In the genomic region with DNA sequence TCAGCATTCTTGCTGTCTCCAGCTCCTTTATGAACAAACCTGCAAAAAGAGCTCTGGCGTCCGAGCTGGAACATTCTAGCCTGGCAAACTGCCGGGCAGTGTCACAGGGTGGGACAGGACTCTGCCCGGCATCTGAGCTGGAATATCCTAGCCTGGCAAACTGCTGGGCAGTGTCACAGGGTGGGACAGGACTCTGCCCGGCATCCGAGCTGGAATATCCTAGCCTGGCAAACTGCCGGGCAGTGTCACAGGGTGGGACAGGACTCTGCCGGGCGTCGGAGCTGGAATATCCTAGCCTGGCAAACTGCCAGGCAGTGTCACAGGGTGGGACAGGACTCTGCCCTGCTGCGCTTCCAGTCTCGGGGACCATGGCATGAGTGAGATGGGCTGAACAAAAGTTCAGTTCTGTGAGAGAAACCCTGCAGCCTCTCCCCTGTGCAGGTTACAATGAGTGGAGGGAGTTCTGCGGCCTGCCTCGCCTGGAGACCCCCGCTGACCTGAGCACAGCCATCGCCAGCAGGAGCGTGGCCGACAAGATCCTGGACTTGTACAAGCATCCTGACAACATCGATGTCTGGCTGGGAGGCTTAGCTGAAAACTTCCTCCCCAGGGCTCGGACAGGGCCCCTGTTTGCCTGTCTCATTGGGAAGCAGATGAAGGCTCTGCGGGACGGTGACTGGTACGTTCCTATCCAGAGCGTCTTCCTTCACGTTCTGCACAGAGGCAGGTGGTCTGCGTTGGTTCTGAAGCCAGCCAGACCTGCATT, we compare ENCODE assay signal across 29 cellular contexts.
DNase-seq lines count a peak whose midpoint lies in the region; ATAC-seq, FAIRE-seq and TF ChIP-seq lines count a peak whose summit lies in the region.
"Had no signal": no experiment of that assay in that cellular context is flagged by ENCODE, and none has a peak within 500 bp of the region (broad histone marks: within the 10 kb centered on the region; RNA-seq: fewer than 3 reads in every experiment).

No MANE protein-coding gene starts in this region.

- TF ChIP-seq POLR2A in Peyer's patch (IDR thresholded peaks at IDR 0.05) (no peak), suprapubic skin (IDR thresholded peaks at IDR 0.05) (no peak)

- H3K27me3 ChIP-seq in Peyer's patch (no peaks in the 10 kb centered on the region), bronchial epithelial cell (ENCODE audit: control insufficient read depth, insufficient read depth, low read length) (no peaks in the 10 kb centered on the region), suprapubic skin (peaks cover 6% of the 10 kb centered on the region)
- H3K27me3 ChIP-seq in effector memory CD4-positive, alpha-beta T cell (replicated peaks; ENCODE audit: control insufficient read depth, insufficient read depth, low read length, poor library complexity, severe bottlenecking), result no peaks in the 10 kb centered on the region

- TF ChIP-seq CTCF in Peyer's patch (IDR thresholded peaks at IDR 0.05) (no peak), bronchial epithelial cell (IDR thresholded peaks at IDR 0.05; ENCODE audit: insufficient read depth, low read length, severe bottlenecking) (no peak), mucosa of descending colon (IDR thresholded peaks at IDR 0.05) (no peak), suprapubic skin (IDR thresholded peaks at IDR 0.05) (no peak)

- H3K4me3 ChIP-seq in Peyer's patch (no peak overlapping the region), bronchial epithelial cell (ENCODE audit: low read depth, low read length) (no peak overlapping the region), mucosa of descending colon (no peak overlapping the region), suprapubic skin (no peak overlapping the region)
- H3K4me3 ChIP-seq in effector memory CD4-positive, alpha-beta T cell (ENCODE audit: insufficient read depth, low read depth, low read length, poor library complexity, severe bottlenecking), result no peak overlapping the region
- H3K4me3 ChIP-seq: BLaER1 treated with 17β-estradiol and CSF1 and Interleukin-3, amounts not matched to agents 10 nM and 100 nM had no signal

- peak in 2 of 3 donors; percentile 49 to 54 for DNase-seq in Peyer's patch
- DNase-seq in bronchial epithelial cell (ENCODE audit: low read depth), result no peak
- peak in 2 of 3 donors; percentile 63 to 74 for DNase-seq in mucosa of descending colon
- peak; percentile 64 to 71 for DNase-seq in suprapubic skin (ENCODE audit: low spot score in 2 of 2)
- DNase-seq in effector memory CD4-positive, alpha-beta T cell, result no peak
- DNase-seq in NCI-H446 (lab: John Stamatoyannopoulos, UW), result no peak
- DNase-seq: activated CD4-positive, alpha-beta T cell treated with anti-CD3 and anti-CD28 coated beads for 36 hours; activated gamma-delta T cell treated with Interleukin-2 at 50 U/mL for 16 hours; activated T-cell treated with anti-CD3 and anti-CD28 coated beads, Interleukin-2, amount 50 U/mL, for 4 hours; caudate nucleus; cortex of kidney; DMS153; effector memory CD8-positive, alpha-beta T cell; erythroblast; mesenchymal stem cell; MM.1S; NCI-H2029; NCI-H526; OCI-M1; SHP77; stimulated activated CD4-positive, alpha-beta T cell treated with anti-CD3 and anti-CD28 coated beads, Interleukin-4, amount 100 ng/mL, for 24 hours; trophoblast cell had no signal

- H3K4me1 ChIP-seq in Peyer's patch (no peaks in the 10 kb centered on the region), mucosa of descending colon (ENCODE audit: low read depth) (no peaks in the 10 kb centered on the region), suprapubic skin (no peaks in the 10 kb centered on the region)
- no peaks in the 10 kb centered on the region for H3K4me1 ChIP-seq in effector memory CD4-positive, alpha-beta T cell (ENCODE audit: control insufficient read depth, insufficient read depth, low read length, poor library complexity, severe bottlenecking)

- no peaks in the 10 kb centered on the region for H3K36me3 ChIP-seq in Peyer's patch
- H3K36me3 ChIP-seq in bronchial epithelial cell (ENCODE audit: control insufficient read depth, insufficient read depth, low read length), result no peaks in the 10 kb centered on the region
- H3K36me3 ChIP-seq in mucosa of descending colon (ENCODE audit: low read depth), result no peaks in the 10 kb centered on the region
- H3K36me3 ChIP-seq in suprapubic skin, result no peaks in the 10 kb centered on the region
- no peaks in the 10 kb centered on the region for H3K36me3 ChIP-seq in effector memory CD4-positive, alpha-beta T cell (ENCODE audit: control insufficient read depth, insufficient read depth, low read length)
- H3K36me3 ChIP-seq: BLaER1 treated with 17β-estradiol and CSF1 and Interleukin-3, amounts not matched to agents 10 nM and 100 nM had no signal

- FAIRE-seq in bronchial epithelial cell (lab: Jason Lieb, UNC), result peak; percentile 47
- FAIRE-seq: astrocyte, GM18507, H54, keratinocyte had no signal

- H3K27ac ChIP-seq in Peyer's patch, result peak overlapping the region in 1 of 4 donors; percentile 35
- H3K27ac ChIP-seq in suprapubic skin, result no peak overlapping the region
- no peak overlapping the region for H3K27ac ChIP-seq in effector memory CD4-positive, alpha-beta T cell (ENCODE audit: insufficient read depth, low read length, poor library complexity, severe bottlenecking)
- H3K27ac ChIP-seq: BLaER1 treated with 17β-estradiol and CSF1 and Interleukin-3, amounts not matched to agents 10 nM and 100 nM; KMS-11 had no signal

- ATAC-seq in mucosa of descending colon (peak; percentile 61), GM19463 (IDR thresholded peaks at IDR 0.05; ENCODE audit: unreplicated experiment) (no peak)
- ATAC-seq: activated CD4-positive, alpha-beta T cell treated with anti-CD3 and anti-CD28 coated beads for 36 hours; activated T-cell treated with anti-CD3 and anti-CD28 coated beads, Interleukin-2, amount 50 U/mL, for 4 hours; effector memory CD8-positive, alpha-beta T cell had no signal

- H3K9me3 ChIP-seq in Peyer's patch (peaks cover 0 to 5% (median 0%) of the 10 kb centered on the region in 4 donors), mucosa of descending colon (no peaks in the 10 kb centered on the region), suprapubic skin (no peaks in the 10 kb centered on the region)
- no peaks in the 10 kb centered on the region for H3K9me3 ChIP-seq in effector memory CD4-positive, alpha-beta T cell (ENCODE audit: control insufficient read depth, low read length)
- H3K9me3 ChIP-seq: BLaER1 treated with 17β-estradiol and CSF1 and Interleukin-3, amounts not matched to agents 10 nM and 100 nM had no signal

- WGBS in suprapubic skin, result 75% methylated on average over 18 of the region's 26 CpGs

- intact Hi-C loops in mucosa of descending colon (cut with DNase I, micrococcal nuclease), result no loop called here

- TF ChIP-seq EP300 in suprapubic skin (IDR thresholded peaks at IDR 0.05), result no peak

Comparison
In these comparisons a context has a peak if more than half of its experiments do, and no peak if none do; other contexts are left out.
1. DNase-seq: peak in Peyer's patch (2 of 3), mucosa of descending colon (2 of 3) and suprapubic skin (2 of 2); none in bronchial epithelial cell (single experiment), effector memory CD4-positive, alpha-beta T cell (0 of 3) and NCI-H446 (0 of 2).